In genomic region chr3:53159415-53160135, GRCh38 we compare ENCODE assay signal across 1 cellular context.
TF ChIP-seq lines count a peak whose summit lies in the region.

No MANE protein-coding gene starts in this region.

TF ChIP-seq in HepG2, 621 proteins besides CTCF, POLR2A, EP300 and RAD21 (continued from another document and continues in another):
- no peak for TF ChIP-seq ZBTB40 (IDR thresholded peaks at IDR 0.05)
- no peak for TF ChIP-seq ZBTB40 (CRISPR knock-in tag; IDR thresholded peaks at IDR 0.05)
- TF ChIP-seq, protein P1, sequence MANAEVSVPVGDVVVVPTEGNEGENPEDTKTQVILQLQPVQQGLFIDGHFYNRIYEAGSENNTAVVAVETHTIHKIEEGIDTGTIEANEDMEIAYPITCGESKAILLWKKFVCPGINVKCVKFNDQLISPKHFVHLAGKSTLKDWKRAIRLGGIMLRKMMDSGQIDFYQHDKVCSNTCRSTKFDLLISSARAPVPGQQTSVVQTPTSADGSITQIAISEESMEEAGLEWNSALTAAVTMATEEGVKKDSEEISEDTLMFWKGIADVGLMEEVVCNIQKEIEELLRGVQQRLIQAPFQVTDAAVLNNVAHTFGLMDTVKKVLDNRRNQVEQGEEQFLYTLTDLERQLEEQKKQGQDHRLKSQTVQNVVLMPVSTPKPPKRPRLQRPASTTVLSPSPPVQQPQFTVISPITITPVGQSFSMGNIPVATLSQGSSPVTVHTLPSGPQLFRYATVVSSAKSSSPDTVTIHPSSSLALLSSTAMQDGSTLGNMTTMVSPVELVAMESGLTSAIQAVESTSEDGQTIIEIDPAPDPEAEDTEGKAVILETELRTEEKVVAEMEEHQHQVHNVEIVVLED (CRISPR knock-in tag; IDR thresholded peaks at IDR 0.05; ENCODE audit: borderline replicate concordance), result no peak
- TF ChIP-seq EEA1 (CRISPR knock-in tag; IDR thresholded peaks at IDR 0.05; ENCODE audit: borderline replicate concordance), result no peak
- TF ChIP-seq HCFC1 (IDR thresholded peaks at IDR 0.05; ENCODE audit: low read depth, low read length), result no peak
- TF ChIP-seq DMAP1 (CRISPR knock-in tag; IDR thresholded peaks at IDR 0.05), result peak; percentile 44; the same call in 1 of the 2 replicates
- TF ChIP-seq ETV5 (CRISPR knock-in tag; IDR thresholded peaks at IDR 0.05; ENCODE audit: borderline replicate concordance), result 0 out of 2 replicates have a peak, but pooled peaks have one; percentile 7
- TF ChIP-seq ZNF280D (CRISPR knock-in tag; IDR thresholded peaks at IDR 0.05), result no peak
- TF ChIP-seq KMT2A (CRISPR knock-in tag; IDR thresholded peaks at IDR 0.05), result no peak
- peak; percentile 38; the same call in 1 of the 2 replicates for TF ChIP-seq ZNF629 (CRISPR knock-in tag; conservative IDR thresholded peaks at IDR 0.05)
- TF ChIP-seq POGZ (CRISPR knock-in tag; IDR thresholded peaks at IDR 0.05), result no peak
- no peak; the same call in 1 of the 2 replicates for TF ChIP-seq NCOA1 (CRISPR knock-in tag; IDR thresholded peaks at IDR 0.05)
- no peak for TF ChIP-seq MED13 (CRISPR knock-in tag; IDR thresholded peaks at IDR 0.05)
- peak; percentile 13 for TF ChIP-seq TEAD3 (CRISPR knock-in tag; optimal IDR thresholded peaks at IDR 0.05; ENCODE audit: borderline replicate concordance)
- TF ChIP-seq SP4 (CRISPR knock-in tag; IDR thresholded peaks at IDR 0.05), result no peak; the same call in 1 of the 2 replicates
- TF ChIP-seq, protein P2, sequence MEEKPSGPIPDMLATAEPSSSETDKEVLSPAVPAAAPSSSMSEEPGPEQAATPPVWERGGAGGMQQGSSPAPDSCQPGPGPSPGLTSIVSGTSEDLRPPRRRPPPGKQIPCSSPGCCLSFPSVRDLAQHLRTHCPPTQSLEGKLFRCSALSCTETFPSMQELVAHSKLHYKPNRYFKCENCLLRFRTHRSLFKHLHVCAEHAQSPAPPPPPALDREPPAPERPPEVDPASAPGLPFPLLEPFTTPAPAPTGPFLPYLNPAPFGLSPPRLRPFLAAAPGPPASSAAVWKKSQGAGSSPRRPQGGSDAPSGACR (CRISPR knock-in tag; IDR thresholded peaks at IDR 0.05), result peak; percentile 53; the same call in 1 of the 2 replicates
- no peak for TF ChIP-seq KLF6 (CRISPR knock-in tag; IDR thresholded peaks at IDR 0.05)
- TF ChIP-seq ZMYM4 (CRISPR knock-in tag; IDR thresholded peaks at IDR 0.05), result no peak
- TF ChIP-seq, protein P3, sequence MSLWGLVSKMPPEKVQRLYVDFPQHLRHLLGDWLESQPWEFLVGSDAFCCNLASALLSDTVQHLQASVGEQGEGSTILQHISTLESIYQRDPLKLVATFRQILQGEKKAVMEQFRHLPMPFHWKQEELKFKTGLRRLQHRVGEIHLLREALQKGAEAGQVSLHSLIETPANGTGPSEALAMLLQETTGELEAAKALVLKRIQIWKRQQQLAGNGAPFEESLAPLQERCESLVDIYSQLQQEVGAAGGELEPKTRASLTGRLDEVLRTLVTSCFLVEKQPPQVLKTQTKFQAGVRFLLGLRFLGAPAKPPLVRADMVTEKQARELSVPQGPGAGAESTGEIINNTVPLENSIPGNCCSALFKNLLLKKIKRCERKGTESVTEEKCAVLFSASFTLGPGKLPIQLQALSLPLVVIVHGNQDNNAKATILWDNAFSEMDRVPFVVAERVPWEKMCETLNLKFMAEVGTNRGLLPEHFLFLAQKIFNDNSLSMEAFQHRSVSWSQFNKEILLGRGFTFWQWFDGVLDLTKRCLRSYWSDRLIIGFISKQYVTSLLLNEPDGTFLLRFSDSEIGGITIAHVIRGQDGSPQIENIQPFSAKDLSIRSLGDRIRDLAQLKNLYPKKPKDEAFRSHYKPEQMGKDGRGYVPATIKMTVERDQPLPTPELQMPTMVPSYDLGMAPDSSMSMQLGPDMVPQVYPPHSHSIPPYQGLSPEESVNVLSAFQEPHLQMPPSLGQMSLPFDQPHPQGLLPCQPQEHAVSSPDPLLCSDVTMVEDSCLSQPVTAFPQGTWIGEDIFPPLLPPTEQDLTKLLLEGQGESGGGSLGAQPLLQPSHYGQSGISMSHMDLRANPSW (CRISPR knock-in tag; IDR thresholded peaks at IDR 0.05; ENCODE audit: borderline replicate concordance), result no peak
- TF ChIP-seq SNRNP70 (IDR thresholded peaks at IDR 0.05; ENCODE audit: low read depth, low read length), result no peak
- TF ChIP-seq KAT8 (CRISPR knock-in tag; IDR thresholded peaks at IDR 0.05), result peak; percentile 50; the same call in 1 of the 2 replicates
- peak; percentile 78; the same call in 1 of the 2 replicates for TF ChIP-seq ZNF788 (CRISPR knock-in tag; IDR thresholded peaks at IDR 0.05; ENCODE audit: borderline replicate concordance)
- TF ChIP-seq YEATS2 (CRISPR knock-in tag; IDR thresholded peaks at IDR 0.05; ENCODE audit: borderline replicate concordance), result no peak
- TF ChIP-seq ZNF281 (CRISPR knock-in tag; IDR thresholded peaks at IDR 0.05; ENCODE audit: borderline replicate concordance), result no peak
- TF ChIP-seq ATF7-NPFF (CRISPR knock-in tag; IDR thresholded peaks at IDR 0.05; ENCODE audit: low read depth), result no peak
- TF ChIP-seq NCOR1 (IDR thresholded peaks at IDR 0.05; ENCODE audit: borderline replicate concordance, low read length), result 0 out of 2 replicates have a peak, but pooled peaks have one; percentile 49
- no peak for TF ChIP-seq THAP7 (CRISPR knock-in tag; IDR thresholded peaks at IDR 0.05)
- TF ChIP-seq ZNF552 (CRISPR knock-in tag; IDR thresholded peaks at IDR 0.05; ENCODE audit: borderline replicate concordance), result no peak
- TF ChIP-seq ZBED4 (CRISPR knock-in tag; IDR thresholded peaks at IDR 0.05; ENCODE audit: borderline replicate concordance), result no peak
- TF ChIP-seq FOXA3 (CRISPR knock-in tag; IDR thresholded peaks at IDR 0.05), result peak; percentile 92
